In the genomic region with DNA sequence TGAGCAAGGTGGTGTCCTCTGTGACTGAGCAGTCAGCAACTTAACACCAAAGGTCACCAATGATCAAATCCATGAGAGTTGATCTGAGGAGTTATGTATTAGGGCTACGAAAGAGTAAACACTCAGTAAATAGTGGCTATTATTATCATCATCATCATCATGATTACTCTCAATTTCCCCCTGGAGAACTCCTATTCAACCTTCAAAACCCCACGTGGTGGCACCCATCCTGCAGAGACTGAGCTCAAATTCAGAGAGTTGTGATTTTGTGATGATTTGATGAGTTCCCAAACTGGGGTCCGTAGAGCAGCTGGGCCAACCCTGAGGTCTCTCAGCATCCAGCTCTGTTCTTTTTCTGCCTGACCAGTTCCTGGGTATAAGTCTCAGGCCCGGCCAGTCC, we compare ENCODE assay signal across 6 cellular contexts. TPM values are rescaled to one million over a fixed set of nuclear protein-coding genes. Genes with fewer than 3 reads are reported as not detected.
"Had no signal": no experiment of that assay in that cellular context is flagged by ENCODE, and none has a peak within 500 bp of the region (broad histone marks: within the 10 kb centered on the region; RNA-seq: fewer than 3 reads in every experiment).

No MANE protein-coding gene starts in this region.

RNA-seq across cellular contexts. Expression of gene CGB8, which starts 0.9 kb away (rescaled TPM):
- total RNA-seq: HT-29, LHCN-M2, NCI-H460, Right ventricle myocardium superior, T-cell had no signal

RNA-seq across cellular contexts. Expression of gene CGB5, which starts 6.2 kb away (rescaled TPM):
- total RNA-seq: HT-29, NCI-H460, Right ventricle myocardium superior, SJSA1, T-cell had no signal

RNA-seq across cellular contexts. Expression of gene CGB7, which starts 7.7 kb away (rescaled TPM):
- total RNA-seq: HT-29, NCI-H460, Right ventricle myocardium superior, T-cell had no signal

RNA-seq across cellular contexts. Expression of gene CGB1, which starts 13.1 kb away (rescaled TPM):
- total RNA-seq: LHCN-M2, NCI-H460, Right ventricle myocardium superior, T-cell had no signal

RNA-seq across cellular contexts. Expression of gene NTF4, which starts 14.8 kb away (rescaled TPM):
- total RNA-seq: HT-29, LHCN-M2, NCI-H460, SJSA1, T-cell had no signal
